ENCODE assay signal across 7 cellular contexts in the genomic region with DNA sequence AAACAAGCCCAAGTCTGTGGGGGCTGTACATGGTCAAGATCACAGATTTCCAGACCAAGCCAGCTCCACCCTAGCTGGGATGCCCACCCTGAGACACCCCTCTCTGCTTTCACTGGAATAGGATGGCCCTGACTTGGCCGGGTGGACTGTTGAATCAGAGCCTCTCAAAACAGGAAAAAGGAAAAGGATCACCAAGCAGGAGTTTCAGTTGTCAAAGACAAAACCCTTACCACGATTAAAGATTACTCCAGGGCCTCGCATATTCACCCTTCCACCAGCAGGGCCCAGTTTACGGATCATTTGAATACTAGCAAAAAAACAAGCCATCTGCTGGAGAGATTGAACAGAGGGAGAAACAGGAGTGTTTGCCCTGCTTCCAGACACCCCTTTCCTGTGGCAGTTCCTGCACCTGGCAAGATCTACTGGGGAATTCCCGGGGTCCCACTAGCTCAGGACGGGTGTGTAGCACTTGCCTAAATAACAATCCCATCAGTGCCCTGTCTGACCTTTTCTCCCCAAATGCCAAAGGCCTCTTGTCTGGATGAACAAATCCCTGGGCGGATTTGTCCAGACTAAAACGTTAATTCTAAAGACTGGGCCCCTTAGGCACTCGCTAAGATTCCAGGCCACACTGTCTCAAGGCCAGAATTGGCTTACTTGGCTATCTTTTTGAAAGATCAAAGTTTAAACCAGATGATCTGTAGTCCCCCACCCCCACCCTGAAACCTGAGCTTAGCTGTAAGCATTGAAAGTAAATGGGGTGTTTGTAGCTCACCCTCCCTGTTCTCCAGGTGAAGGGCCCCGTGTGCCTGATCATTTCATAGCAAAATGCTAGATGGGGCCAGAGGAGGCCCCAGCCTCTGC. TPM values are rescaled to one million over a fixed set of nuclear protein-coding genes. Genes with fewer than 3 reads are reported as not detected.
A peak's percentile ranks its signal among the peaks of the same experiment; 100 is the strongest.
DNase-seq lines count a peak whose midpoint lies in the region; ATAC-seq and TF ChIP-seq lines count a peak whose summit lies in the region.

No MANE protein-coding gene starts in this region.

- TF ChIP-seq POLR2A in suprapubic skin (IDR thresholded peaks at IDR 0.05) = no peak

- 26% methylated on average over 10 of the region's 10 CpGs for WGBS in suprapubic skin

- TF ChIP-seq EP300 in suprapubic skin (IDR thresholded peaks at IDR 0.05) = no peak

- no peaks in the 10 kb centered on the region for H3K36me3 ChIP-seq in suprapubic skin

- H3K27me3 ChIP-seq in suprapubic skin = no peaks in the 10 kb centered on the region

- peaks cover 97% of the 10 kb centered on the region for H3K4me1 ChIP-seq in suprapubic skin

- H3K9me3 ChIP-seq in suprapubic skin = no peaks in the 10 kb centered on the region

- ATAC-seq in GM18498 (IDR thresholded peaks at IDR 0.05; ENCODE audit: unreplicated experiment) = no peak

- no peak overlapping the region for H3K4me3 ChIP-seq in GM12875 (ENCODE audit: low read depth, low read length)
- H3K4me3 ChIP-seq in suprapubic skin = no peak overlapping the region

- TF ChIP-seq CTCF in GM12875 (IDR thresholded peaks at IDR 0.05; ENCODE audit: borderline replicate concordance, insufficient read depth, low read depth, low read length) (peak; percentile 44), suprapubic skin (IDR thresholded peaks at IDR 0.05) (peak; percentile 49 to 65)

- DNase-seq in NCI-H1694 (lab: John Stamatoyannopoulos, UW) = peak; percentile 73
- peak; percentile 77 for DNase-seq in iris pigment epithelial cell (ENCODE audit: low read depth)
- peak in 1 of 2 donors; percentile 53 for DNase-seq in suprapubic skin (ENCODE audit: low spot score in 2 of 2)
- no peak for DNase-seq in NCI-H187 treated with DMSO at 0.1 percent for 48 hours (lab: John Stamatoyannopoulos, UW)

- peak overlapping the region; percentile 24 for H3K27ac ChIP-seq in angular gyrus (ENCODE audit: low read depth, low read length)
- H3K27ac ChIP-seq in suprapubic skin = peak overlapping the region; percentile 90

RNA-seq across cellular contexts. Expression of gene ACTN4, which starts 38.4 kb away (rescaled TPM):
- total RNA-seq in suprapubic skin = 100 to 1,000 TPM; 475 to 520 (median 507) TPM

RNA-seq across cellular contexts. Expression of gene CAPN12, which starts 58.4 kb away (rescaled TPM):
- 10 to 100 TPM in 3 of 4 donors, 1 to 10 TPM in 1; 8.0 to 31.3 (median 15.7) TPM for total RNA-seq in suprapubic skin
